In the genomic region with DNA sequence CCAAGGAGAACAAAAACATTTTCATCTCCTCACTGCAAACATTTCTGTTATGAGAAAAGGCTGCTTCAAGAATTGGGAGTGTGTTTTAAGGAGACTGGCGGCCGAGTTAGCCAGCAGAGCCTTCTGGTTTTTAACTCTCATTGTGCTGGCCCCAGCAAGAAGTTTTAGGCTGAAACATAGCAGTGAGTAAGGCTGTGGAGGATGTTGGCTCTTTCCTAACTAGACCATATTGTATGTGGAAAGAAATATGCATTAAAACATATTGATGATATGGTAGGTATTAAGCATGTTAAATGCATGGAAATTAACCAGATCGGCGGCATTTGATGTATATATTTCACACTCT, we compare ENCODE assay signal across 9 cellular contexts.
A peak's percentile ranks its signal among the peaks of the same experiment; 100 is the strongest.
DNase-seq lines count a peak whose midpoint lies in the region; ATAC-seq and TF ChIP-seq lines count a peak whose summit lies in the region.
"Had no signal": no experiment of that assay in that cellular context is flagged by ENCODE, and none has a peak within 500 bp of the region (broad histone marks: within the 10 kb centered on the region; RNA-seq: fewer than 3 reads in every experiment).

No MANE protein-coding gene starts in this region.

- CTCF ChIA-PET in MCF 10A (lab: Yijun Ruan, JAX): interaction anchor here (0.6 to 4.7 kb wide), 52 partner anchors 10 to 1486 kb away, joined by 3 to 65 read pairs (median 4); partner anchors contain the start of gene ZBTB20

- H2AFZ ChIP-seq in mesenchymal stem cell (ENCODE audit: low read depth, low read length): no peak overlapping the region

- H3K27ac ChIP-seq in mesenchymal stem cell (ENCODE audit: low read length, poor library complexity, severe bottlenecking) (no peak overlapping the region), urinary bladder (ENCODE audit: low read depth) (no peak overlapping the region)

- peaks cover 27% of the 10 kb centered on the region for H3K79me1 ChIP-seq in mesenchymal stem cell (replicated peaks; ENCODE audit: low read length, poor library complexity, severe bottlenecking)

- no peak overlapping the region for H3K27ac Mint-ChIP-seq in MCF 10A (ENCODE audit: low read depth, unreplicated experiment)

- 81% methylated on average over 4 of the region's 4 CpGs for WGBS in mesenchymal stem cell
- 45% methylated on average over 4 of the region's 4 CpGs for WGBS in urinary bladder

- POLR2A ChIA-PET in MCF 10A (lab: Yijun Ruan, JAX): interaction anchor here (0.7 kb wide), 1 partner anchor 309 kb away, joined by 3 read pairs; no protein-coding TSS in a partner anchor

- no peak overlapping the region for H4K91ac ChIP-seq in mesenchymal stem cell (ENCODE audit: low read length)

- H3K4ac ChIP-seq in mesenchymal stem cell (ENCODE audit: low read depth in 1 of 2, low read length in 2 of 2): no peak overlapping the region

- DNase-seq in Right ventricle myocardium superior (no peak), Right ventricle myocardium inferior (ENCODE audit: missing footprints) (no peak), MCF 10A (ENCODE audit: unreplicated experiment) (no peak), mesenchymal stem cell (no peak)
- no peak for DNase-seq in stimulated activated CD4-positive, alpha-beta T cell treated with anti-CD3 and anti-CD28 coated beads, Interleukin-4, amount 100 ng/mL, for 1 hour

- H3K27me3 ChIP-seq in mesenchymal stem cell (ENCODE audit: control insufficient read depth in 1 of 2, insufficient read depth in 1 of 2, low read length in 2 of 2): no peaks in the 10 kb centered on the region

- peaks cover 11 to 41% of the 10 kb centered on the region in 2 experiments for H3K36me3 ChIP-seq in mesenchymal stem cell (ENCODE audit: control insufficient read depth in 1 of 2, insufficient read depth in 2 of 2, low read depth in 1 of 2, low read length in 2 of 2)
- peaks cover 2% of the 10 kb centered on the region for H3K36me3 ChIP-seq in urinary bladder (ENCODE audit: insufficient read depth)

- H3K4me3 ChIP-seq in mesenchymal stem cell (ENCODE audit: insufficient read depth in 1 of 2, low read depth in 1 of 2, low read length in 2 of 2): peak overlapping the region in 1 of 2 experiments; percentile 72
- peak overlapping the region; percentile 41 for H3K4me3 ChIP-seq in urinary bladder (ENCODE audit: low read depth, low read length)

- intact Hi-C loops in Right ventricle myocardium superior (cut with DNase I) (loop anchor here (5.0 kb wide), 1 partner anchor 33 kb away; no protein-coding TSS in a partner anchor), Right ventricle myocardium inferior (cut with DNase I) (loop anchor here (1.0 to 10.0 kb wide), 4 partner anchors 68 to 700 kb away; no protein-coding TSS in a partner anchor), MCF 10A (cut with micrococcal nuclease) (loop anchor here (5.0 to 10.0 kb wide), 3 partner anchors 140 to 783 kb away; no protein-coding TSS in a partner anchor)

- H2BK12ac ChIP-seq in mesenchymal stem cell (ENCODE audit: low read length in 2 of 2): no peak overlapping the region

- no TSS peak for BruUV-seq in MCF 10A (replicated peaks; lab: Mats Ljungman, UMichigan)

- no peak overlapping the region for H4K8ac ChIP-seq in mesenchymal stem cell (ENCODE audit: low read length)

- no peak overlapping the region for H2AK5ac ChIP-seq in mesenchymal stem cell (ENCODE audit: low read length, severe bottlenecking)

- ATAC-seq in Right ventricle myocardium superior (ENCODE audit: poor library complexity): peak; percentile 12
- no peak for ATAC-seq in Right ventricle myocardium inferior
- ATAC-seq in GM18909 (IDR thresholded peaks at IDR 0.05; ENCODE audit: poor library complexity, unreplicated experiment): no peak
- ATAC-seq in GM18868 (IDR thresholded peaks at IDR 0.05; ENCODE audit: unreplicated experiment): no peak

- TF ChIP-seq CTCF in MCF 10A (IDR thresholded peaks at IDR 0.05; ENCODE audit: unreplicated experiment): no peak

- no peaks in the 10 kb centered on the region for H3K4me1 Mint-ChIP-seq in MCF 10A (ENCODE audit: insufficient read depth, unreplicated experiment)

- H3K27me3 Mint-ChIP-seq in MCF 10A (ENCODE audit: insufficient read depth, unreplicated experiment): no peaks in the 10 kb centered on the region
- H3K27me3 Mint-ChIP-seq: T-cell had no signal

- no peaks in the 10 kb centered on the region for H3K9me3 Mint-ChIP-seq in MCF 10A (ENCODE audit: unreplicated experiment)
- H3K9me3 Mint-ChIP-seq: T-cell had no signal

- peak overlapping the region; percentile 86 for H3K9ac ChIP-seq in mesenchymal stem cell (ENCODE audit: low read length)

- peaks cover 5% of the 10 kb centered on the region for H3K4me1 ChIP-seq in mesenchymal stem cell (ENCODE audit: control insufficient read depth, insufficient read depth, low read depth, low read length)
- no peaks in the 10 kb centered on the region for H3K4me1 ChIP-seq in urinary bladder (ENCODE audit: insufficient read depth)

- H2BK5ac ChIP-seq in mesenchymal stem cell (ENCODE audit: low read depth, low read length, poor library complexity, severe bottlenecking): no peak overlapping the region

- no peak overlapping the region for H3K18ac ChIP-seq in mesenchymal stem cell (ENCODE audit: low read depth in 1 of 2, low read length in 2 of 2)

- no peak overlapping the region for H3K14ac ChIP-seq in mesenchymal stem cell (ENCODE audit: low read length in 2 of 2)

- no peak overlapping the region for H2BK15ac ChIP-seq in mesenchymal stem cell (ENCODE audit: low read depth, poor library complexity, severe bottlenecking)

- H3K23ac ChIP-seq in mesenchymal stem cell (ENCODE audit: low read length in 2 of 2): no peak overlapping the region

- peaks cover 15% of the 10 kb centered on the region for H3K36me3 Mint-ChIP-seq in MCF 10A (ENCODE audit: insufficient read depth, unreplicated experiment)

- no peaks in the 10 kb centered on the region for H3K9me3 ChIP-seq in mesenchymal stem cell (ENCODE audit: control insufficient read depth, low read length)

- peak overlapping the region; percentile 53 for H3K4me3 Mint-ChIP-seq in MCF 10A (ENCODE audit: unreplicated experiment)

- no peak overlapping the region for H3K4me2 ChIP-seq in mesenchymal stem cell (ENCODE audit: low read length, poor library complexity, severe bottlenecking)

- H2BK120ac ChIP-seq in mesenchymal stem cell (ENCODE audit: low read depth, low read length): no peak overlapping the region
